ENCODE assay signal across 1 cellular context in the genomic region with DNA sequence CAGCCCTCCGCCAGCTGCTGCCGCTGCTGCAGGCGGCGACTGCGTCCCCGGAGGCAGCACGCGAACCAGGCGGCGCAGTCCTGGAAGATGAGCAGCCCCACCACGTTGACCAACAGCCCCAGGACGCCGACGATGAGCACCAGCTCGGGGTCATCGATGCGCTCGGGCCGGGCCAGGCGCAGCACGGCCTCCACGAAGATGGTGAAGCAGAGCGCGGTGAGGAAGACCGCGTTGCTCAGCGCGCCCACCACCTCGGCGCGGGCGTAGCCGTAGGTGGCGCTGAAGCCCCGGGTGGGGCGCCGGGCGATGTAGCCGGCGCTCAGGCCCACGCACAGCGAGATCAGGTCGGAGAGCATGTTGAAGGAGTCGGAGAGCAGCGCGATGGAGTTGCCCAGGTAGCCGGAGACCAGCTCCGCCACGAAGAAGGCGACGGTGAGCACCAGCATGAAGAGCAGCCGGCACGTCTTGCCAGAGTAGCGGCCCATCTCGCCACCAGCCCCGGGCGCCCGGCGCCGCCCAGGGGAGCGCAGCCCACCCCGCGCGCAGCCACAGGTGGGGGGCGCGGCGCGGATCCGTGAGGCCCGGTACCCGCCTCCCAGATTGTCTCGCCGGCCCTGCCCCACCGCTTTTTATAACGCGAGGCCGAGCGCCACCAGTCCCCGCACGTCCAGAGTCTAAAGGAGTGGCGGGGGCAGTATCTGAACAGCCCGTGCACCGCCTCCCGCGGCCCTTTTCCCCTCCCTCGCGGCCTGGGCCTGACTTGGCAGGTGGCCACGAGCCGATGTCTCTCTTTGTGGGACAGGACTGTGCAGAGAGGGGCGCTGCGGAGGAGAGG.
TF ChIP-seq lines count a peak whose summit lies in the region.

SLC30A10 (minus strand) TSS at position 602 of the 835 bp plus-strand sequence; CDS start at position 485, 117 bp downstream.

TF ChIP-seq in WTC11, 78 proteins besides CTCF, POLR2A, EP300 and RAD21 (continued from another document):
- TF ChIP-seq, protein P1, sequence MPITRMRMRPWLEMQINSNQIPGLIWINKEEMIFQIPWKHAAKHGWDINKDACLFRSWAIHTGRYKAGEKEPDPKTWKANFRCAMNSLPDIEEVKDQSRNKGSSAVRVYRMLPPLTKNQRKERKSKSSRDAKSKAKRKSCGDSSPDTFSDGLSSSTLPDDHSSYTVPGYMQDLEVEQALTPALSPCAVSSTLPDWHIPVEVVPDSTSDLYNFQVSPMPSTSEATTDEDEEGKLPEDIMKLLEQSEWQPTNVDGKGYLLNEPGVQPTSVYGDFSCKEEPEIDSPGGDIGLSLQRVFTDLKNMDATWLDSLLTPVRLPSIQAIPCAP (CRISPR knock-in tag; IDR thresholded peaks at IDR 0.05), result no peak
- no peak for TF ChIP-seq ZNF263 (CRISPR knock-in tag; IDR thresholded peaks at IDR 0.05; ENCODE audit: low read depth)
- no peak for TF ChIP-seq GTF2I (CRISPR knock-in tag; conservative IDR thresholded peaks at IDR 0.05)
- TF ChIP-seq, protein P2, sequence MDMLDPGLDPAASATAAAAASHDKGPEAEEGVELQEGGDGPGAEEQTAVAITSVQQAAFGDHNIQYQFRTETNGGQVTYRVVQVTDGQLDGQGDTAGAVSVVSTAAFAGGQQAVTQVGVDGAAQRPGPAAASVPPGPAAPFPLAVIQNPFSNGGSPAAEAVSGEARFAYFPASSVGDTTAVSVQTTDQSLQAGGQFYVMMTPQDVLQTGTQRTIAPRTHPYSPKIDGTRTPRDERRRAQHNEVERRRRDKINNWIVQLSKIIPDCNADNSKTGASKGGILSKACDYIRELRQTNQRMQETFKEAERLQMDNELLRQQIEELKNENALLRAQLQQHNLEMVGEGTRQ (CRISPR knock-in tag; IDR thresholded peaks at IDR 0.05), result no peak
- no peak for TF ChIP-seq RELA (CRISPR knock-in tag; IDR thresholded peaks at IDR 0.05; ENCODE audit: borderline replicate concordance)
- no peak for TF ChIP-seq ZBTB21 (CRISPR knock-in tag; IDR thresholded peaks at IDR 0.05; ENCODE audit: borderline replicate concordance)
- no peak for TF ChIP-seq MYBL2 (CRISPR knock-in tag; IDR thresholded peaks at IDR 0.05)
- TF ChIP-seq, protein P3, sequence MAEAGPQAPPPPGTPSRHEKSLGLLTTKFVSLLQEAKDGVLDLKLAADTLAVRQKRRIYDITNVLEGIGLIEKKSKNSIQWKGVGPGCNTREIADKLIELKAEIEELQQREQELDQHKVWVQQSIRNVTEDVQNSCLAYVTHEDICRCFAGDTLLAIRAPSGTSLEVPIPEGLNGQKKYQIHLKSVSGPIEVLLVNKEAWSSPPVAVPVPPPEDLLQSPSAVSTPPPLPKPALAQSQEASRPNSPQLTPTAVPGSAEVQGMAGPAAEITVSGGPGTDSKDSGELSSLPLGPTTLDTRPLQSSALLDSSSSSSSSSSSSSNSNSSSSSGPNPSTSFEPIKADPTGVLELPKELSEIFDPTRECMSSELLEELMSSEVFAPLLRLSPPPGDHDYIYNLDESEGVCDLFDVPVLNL (CRISPR knock-in tag; IDR thresholded peaks at IDR 0.05; ENCODE audit: borderline replicate concordance, low read depth), result no peak
- no peak for TF ChIP-seq ELF4 (CRISPR knock-in tag; IDR thresholded peaks at IDR 0.05; ENCODE audit: low read depth)
- TF ChIP-seq CBFB (CRISPR knock-in tag; IDR thresholded peaks at IDR 0.05; ENCODE audit: low read depth), result no peak
- TF ChIP-seq TP53 (CRISPR knock-in tag; IDR thresholded peaks at IDR 0.05), result no peak
- 0 out of 2 replicates have a peak, but pooled peaks have one; percentile 43 for TF ChIP-seq TEAD1 (CRISPR knock-in tag; IDR thresholded peaks at IDR 0.05)
- TF ChIP-seq, protein P4, sequence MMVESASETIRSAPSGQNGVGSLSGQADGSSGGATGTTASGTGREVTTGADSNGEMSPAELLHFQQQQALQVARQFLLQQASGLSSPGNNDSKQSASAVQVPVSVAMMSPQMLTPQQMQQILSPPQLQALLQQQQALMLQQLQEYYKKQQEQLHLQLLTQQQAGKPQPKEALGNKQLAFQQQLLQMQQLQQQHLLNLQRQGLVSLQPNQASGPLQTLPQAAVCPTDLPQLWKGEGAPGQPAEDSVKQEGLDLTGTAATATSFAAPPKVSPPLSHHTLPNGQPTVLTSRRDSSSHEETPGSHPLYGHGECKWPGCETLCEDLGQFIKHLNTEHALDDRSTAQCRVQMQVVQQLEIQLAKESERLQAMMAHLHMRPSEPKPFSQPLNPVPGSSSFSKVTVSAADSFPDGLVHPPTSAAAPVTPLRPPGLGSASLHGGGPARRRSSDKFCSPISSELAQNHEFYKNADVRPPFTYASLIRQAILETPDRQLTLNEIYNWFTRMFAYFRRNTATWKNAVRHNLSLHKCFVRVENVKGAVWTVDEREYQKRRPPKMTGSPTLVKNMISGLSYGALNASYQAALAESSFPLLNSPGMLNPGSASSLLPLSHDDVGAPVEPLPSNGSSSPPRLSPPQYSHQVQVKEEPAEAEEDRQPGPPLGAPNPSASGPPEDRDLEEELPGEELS (CRISPR knock-in tag; IDR thresholded peaks at IDR 0.05), result 0 out of 2 replicates have a peak, but pooled peaks have one; percentile 22
- TF ChIP-seq, protein P5, sequence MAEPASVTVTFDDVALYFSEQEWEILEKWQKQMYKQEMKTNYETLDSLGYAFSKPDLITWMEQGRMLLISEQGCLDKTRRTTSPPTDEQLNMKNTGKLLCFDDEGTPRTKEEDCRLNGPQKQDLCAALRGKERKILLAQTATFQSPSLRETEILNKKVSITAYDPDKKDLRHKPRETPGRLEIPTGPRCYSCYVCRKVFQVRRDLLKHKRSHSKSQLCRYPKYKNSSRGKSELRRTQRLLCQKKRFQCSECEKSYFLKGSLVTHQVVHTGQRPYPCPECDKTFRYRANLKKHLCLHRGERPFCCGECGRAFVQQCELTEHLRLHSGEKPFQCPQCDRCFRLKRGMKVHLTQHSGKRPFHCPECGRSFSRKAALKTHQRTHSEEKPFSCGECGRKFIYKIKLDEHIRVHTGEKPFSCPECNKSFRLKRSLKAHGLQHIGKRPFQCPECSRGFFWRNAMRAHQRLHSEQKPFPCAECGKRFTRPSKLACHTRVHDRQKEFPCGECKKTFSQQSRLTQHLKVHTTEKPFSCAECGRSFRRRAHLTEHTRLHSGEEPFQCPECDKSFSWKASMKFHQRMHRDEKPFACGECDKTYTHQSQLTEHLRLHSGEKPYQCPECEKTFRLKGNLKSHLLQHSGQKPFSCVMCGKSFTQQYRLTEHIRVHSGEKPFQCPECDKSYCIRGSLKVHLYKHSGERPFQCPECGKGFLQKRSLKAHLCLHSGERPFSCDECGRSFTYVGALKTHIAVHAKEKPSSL (CRISPR knock-in tag; conservative IDR thresholded peaks at IDR 0.05), result no peak
- no peak for TF ChIP-seq AR (CRISPR knock-in tag; IDR thresholded peaks at IDR 0.05)
- TF ChIP-seq ESRRA (CRISPR knock-in tag; IDR thresholded peaks at IDR 0.05; ENCODE audit: borderline replicate concordance), result no peak
- no peak for TF ChIP-seq MLX (CRISPR knock-in tag; IDR thresholded peaks at IDR 0.05)
- TF ChIP-seq, protein P6, sequence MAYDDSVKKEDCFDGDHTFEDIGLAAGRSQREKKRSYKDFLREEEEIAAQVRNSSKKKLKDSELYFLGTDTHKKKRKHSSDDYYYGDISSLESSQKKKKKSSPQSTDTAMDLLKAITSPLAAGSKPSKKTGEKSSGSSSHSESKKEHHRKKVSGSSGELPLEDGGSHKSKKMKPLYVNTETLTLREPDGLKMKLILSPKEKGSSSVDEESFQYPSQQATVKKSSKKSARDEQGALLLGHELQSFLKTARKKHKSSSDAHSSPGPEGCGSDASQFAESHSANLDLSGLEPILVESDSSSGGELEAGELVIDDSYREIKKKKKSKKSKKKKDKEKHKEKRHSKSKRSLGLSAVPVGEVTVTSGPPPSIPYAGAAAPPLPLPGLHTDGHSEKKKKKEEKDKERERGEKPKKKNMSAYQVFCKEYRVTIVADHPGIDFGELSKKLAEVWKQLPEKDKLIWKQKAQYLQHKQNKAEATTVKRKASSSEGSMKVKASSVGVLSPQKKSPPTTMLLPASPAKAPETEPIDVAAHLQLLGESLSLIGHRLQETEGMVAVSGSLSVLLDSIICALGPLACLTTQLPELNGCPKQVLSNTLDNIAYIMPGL (CRISPR knock-in tag; IDR thresholded peaks at IDR 0.05), result peak; percentile 75
- no peak for TF ChIP-seq E2F1 (CRISPR knock-in tag; IDR thresholded peaks at IDR 0.05)
- TF ChIP-seq, protein P7, sequence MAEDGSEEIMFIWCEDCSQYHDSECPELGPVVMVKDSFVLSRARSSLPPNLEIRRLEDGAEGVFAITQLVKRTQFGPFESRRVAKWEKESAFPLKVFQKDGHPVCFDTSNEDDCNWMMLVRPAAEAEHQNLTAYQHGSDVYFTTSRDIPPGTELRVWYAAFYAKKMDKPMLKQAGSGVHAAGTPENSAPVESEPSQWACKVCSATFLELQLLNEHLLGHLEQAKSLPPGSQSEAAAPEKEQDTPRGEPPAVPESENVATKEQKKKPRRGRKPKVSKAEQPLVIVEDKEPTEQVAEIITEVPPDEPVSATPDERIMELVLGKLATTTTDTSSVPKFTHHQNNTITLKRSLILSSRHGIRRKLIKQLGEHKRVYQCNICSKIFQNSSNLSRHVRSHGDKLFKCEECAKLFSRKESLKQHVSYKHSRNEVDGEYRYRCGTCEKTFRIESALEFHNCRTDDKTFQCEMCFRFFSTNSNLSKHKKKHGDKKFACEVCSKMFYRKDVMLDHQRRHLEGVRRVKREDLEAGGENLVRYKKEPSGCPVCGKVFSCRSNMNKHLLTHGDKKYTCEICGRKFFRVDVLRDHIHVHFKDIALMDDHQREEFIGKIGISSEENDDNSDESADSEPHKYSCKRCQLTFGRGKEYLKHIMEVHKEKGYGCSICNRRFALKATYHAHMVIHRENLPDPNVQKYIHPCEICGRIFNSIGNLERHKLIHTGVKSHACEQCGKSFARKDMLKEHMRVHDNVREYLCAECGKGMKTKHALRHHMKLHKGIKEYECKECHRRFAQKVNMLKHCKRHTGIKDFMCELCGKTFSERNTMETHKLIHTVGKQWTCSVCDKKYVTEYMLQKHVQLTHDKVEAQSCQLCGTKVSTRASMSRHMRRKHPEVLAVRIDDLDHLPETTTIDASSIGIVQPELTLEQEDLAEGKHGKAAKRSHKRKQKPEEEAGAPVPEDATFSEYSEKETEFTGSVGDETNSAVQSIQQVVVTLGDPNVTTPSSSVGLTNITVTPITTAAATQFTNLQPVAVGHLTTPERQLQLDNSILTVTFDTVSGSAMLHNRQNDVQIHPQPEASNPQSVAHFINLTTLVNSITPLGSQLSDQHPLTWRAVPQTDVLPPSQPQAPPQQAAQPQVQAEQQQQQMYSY (CRISPR knock-in tag; IDR thresholded peaks at IDR 0.05), result no peak
- TF ChIP-seq ZNF138 (CRISPR knock-in tag; conservative IDR thresholded peaks at IDR 0.05), result no peak
- TF ChIP-seq NR1H2 (CRISPR knock-in tag; IDR thresholded peaks at IDR 0.05), result no peak
- peak; percentile 34; the same call in 1 of the 2 replicates for TF ChIP-seq PREB (CRISPR knock-in tag; IDR thresholded peaks at IDR 0.05; ENCODE audit: borderline replicate concordance)
